In the genomic region with DNA sequence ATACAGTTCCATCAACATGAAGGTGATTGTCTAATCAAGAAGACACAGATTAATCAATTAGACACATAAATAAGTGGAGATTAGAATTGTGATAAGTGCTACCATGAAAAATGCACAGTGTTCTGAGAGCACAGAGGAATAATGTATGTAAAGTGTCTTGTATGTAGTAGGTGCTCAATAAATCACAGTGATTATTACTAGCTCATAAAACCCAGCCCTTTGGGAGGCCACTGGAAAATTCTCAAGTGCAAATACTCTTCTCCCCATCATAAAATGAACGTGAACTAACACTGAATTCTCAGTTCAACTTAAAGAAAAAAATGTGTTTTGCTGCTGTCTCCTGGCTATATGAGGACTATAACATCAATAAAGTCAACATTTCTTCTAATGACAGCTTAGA, we compare ENCODE assay signal across 30 cellular contexts.
"Had no signal": no experiment of that assay in that cellular context is flagged by ENCODE, and none has a peak within 500 bp of the region (broad histone marks: within the 10 kb centered on the region; RNA-seq: fewer than 3 reads in every experiment).

No MANE protein-coding gene starts in this region.

- H3K9me3 ChIP-seq: right atrium auricular region, stomach, thyroid gland, upper lobe of left lung, vagina had no signal

- ATAC-seq: activated T-helper 17 cell treated with anti-CD3 and anti-CD28 coated beads, Interleukin-2, amount 50 U/mL, for 72 hours; left cardiac atrium; natural killer cell had no signal

- H3K4me2 ChIP-seq: neural progenitor cell, smooth muscle cell had no signal

- H3K9me3 Mint-ChIP-seq: activated CD4-positive, alpha-beta memory T cell treated with anti-CD3 and anti-CD28 coated beads for 36 hours; activated naive CD8-positive, alpha-beta T cell treated with anti-CD3 and anti-CD28 coated beads, Interleukin-2, amount 10 ng/mL, durations not matched to agents 7 days and 5 days; activated T-cell treated with anti-CD3 and anti-CD28 coated beads, Interleukin-2, amount 50 U/mL, for 4 hours; activated T-helper 17 cell treated with anti-CD3 and anti-CD28 coated beads, Interleukin-2, amount 50 U/mL, for 72 hours; mesothelial cell of epicardium; natural killer cell; neural progenitor cell had no signal

- H3K27ac ChIP-seq: brain microvascular endothelial cell, coronary artery, dorsolateral prefrontal cortex, neural progenitor cell, parathyroid adenoma, right atrium auricular region, stomach, thyroid gland, upper lobe of left lung, vagina had no signal

- H3K36me3 Mint-ChIP-seq: natural killer cell, neural progenitor cell had no signal

- FAIRE-seq: astrocyte, frontal cortex, islet of Langerhans had no signal

- H3K4me3 ChIP-seq: coronary artery, dorsolateral prefrontal cortex, neural progenitor cell, right atrium auricular region, smooth muscle cell, stomach, thyroid gland, upper lobe of left lung, vagina had no signal

- H3K4me1 ChIP-seq: parathyroid adenoma had no signal

- H3K27me3 Mint-ChIP-seq: activated CD4-positive, alpha-beta memory T cell treated with anti-CD3 and anti-CD28 coated beads for 36 hours; activated naive CD8-positive, alpha-beta T cell treated with anti-CD3 and anti-CD28 coated beads, Interleukin-2, amount 10 ng/mL, durations not matched to agents 7 days and 5 days; activated T-helper 17 cell treated with anti-CD3 and anti-CD28 coated beads, Interleukin-2, amount 50 U/mL, for 72 hours; stimulated activated memory B cell treated with anti-CD40 and anti-IgM and Interleukin-4, amounts not matched to agents 10 μg/mL and 1 μg/mL and 100 μg/mL, for 72 hours had no signal

- H3K27me3 ChIP-seq: brain microvascular endothelial cell, dorsolateral prefrontal cortex, neural progenitor cell, right atrium auricular region, stomach, thyroid gland, upper lobe of left lung, vagina had no signal

- H3K36me3 ChIP-seq: brain microvascular endothelial cell, neural progenitor cell, right atrium auricular region, stomach, thyroid gland, upper lobe of left lung, vagina had no signal

- H3K4me3 Mint-ChIP-seq: activated CD4-positive, alpha-beta memory T cell treated with anti-CD3 and anti-CD28 coated beads for 36 hours; activated CD4-positive, alpha-beta T cell treated with anti-CD3 and anti-CD28 coated beads, Interleukin-2, amount 10 ng/mL, durations not matched to agents 24 days and 14 days; activated naive CD8-positive, alpha-beta T cell treated with anti-CD3 and anti-CD28 coated beads, Interleukin-2, amount 10 ng/mL, durations not matched to agents 7 days and 5 days; activated T-cell treated with anti-CD3 and anti-CD28 coated beads, Interleukin-2, amount 50 U/mL, for 4 hours; activated T-helper 17 cell treated with anti-CD3 and anti-CD28 coated beads, Interleukin-2, amount 50 U/mL, for 72 hours; mesothelial cell of epicardium; natural killer cell; neural progenitor cell; stimulated activated memory B cell treated with anti-CD40 and anti-IgM and Interleukin-4, amounts not matched to agents 10 μg/mL and 1 μg/mL and 100 μg/mL, for 72 hours had no signal

- H2AFZ ChIP-seq: neural progenitor cell, parathyroid adenoma had no signal

- H3K27ac Mint-ChIP-seq: activated CD4-positive, alpha-beta memory T cell treated with anti-CD3 and anti-CD28 coated beads for 36 hours; activated CD4-positive, alpha-beta T cell treated with anti-CD3 and anti-CD28 coated beads, Interleukin-2, amount 10 ng/mL, durations not matched to agents 24 days and 14 days; activated naive CD8-positive, alpha-beta T cell treated with anti-CD3 and anti-CD28 coated beads, Interleukin-2, amount 10 ng/mL, durations not matched to agents 7 days and 5 days; activated T-helper 17 cell treated with anti-CD3 and anti-CD28 coated beads, Interleukin-2, amount 50 U/mL, for 72 hours; mesothelial cell of epicardium; natural killer cell; neural progenitor cell had no signal

- DNase-seq: activated CD4-positive, alpha-beta memory T cell treated with anti-CD3 and anti-CD28 coated beads for 36 hours; activated CD4-positive, alpha-beta T cell treated with anti-CD3 and anti-CD28 coated beads, Interleukin-2, amount 10 ng/mL, durations not matched to agents 24 days and 14 days; activated CD4-positive, CD25-positive, alpha-beta regulatory T cell treated with anti-CD3 and anti-CD28 coated beads, Interleukin-2, amount 50 U/mL, for 72 hours; activated naive CD8-positive, alpha-beta T cell treated with anti-CD3 and anti-CD28 coated beads, Interleukin-2, amount 10 ng/mL, durations not matched to agents 7 days and 5 days; activated T-cell treated with anti-CD3 and anti-CD28 coated beads, Interleukin-2, amount 50 U/mL, for 4 hours; amniotic stem cell; brain microvascular endothelial cell; dorsolateral prefrontal cortex; effector memory CD4-positive, alpha-beta T cell; left cardiac atrium; natural killer cell; occipital lobe; stimulated activated CD4-positive, alpha-beta T cell treated with anti-CD3 and anti-CD28 coated beads, Interleukin-4, amount 100 ng/mL, for 4 hours; stimulated activated CD8-positive, alpha-beta memory T cell treated with anti-CD3 and anti-CD28 coated beads, Interleukin-4, amount 100 ng/mL, for 48 hours; stomach; T-helper 1 cell; thyroid gland; upper lobe of left lung had no signal

- H3K9ac ChIP-seq: neural progenitor cell, parathyroid adenoma had no signal
